21 cellular contexts compared by ENCODE assay signal in genomic region chr17:15161395-15161794, GRCh38.
"Had no signal": no experiment of that assay in that cellular context is flagged by ENCODE, and none has a peak within 500 bp of the region (broad histone marks: within the 10 kb centered on the region; RNA-seq: fewer than 3 reads in every experiment).

No MANE protein-coding gene starts in this region.

- H3K27ac ChIP-seq: colonic mucosa, esophagus squamous epithelium, gastrocnemius medialis, heart right ventricle, left lung, lower lobe of right lung had no signal

- FAIRE-seq: endothelial cell of umbilical vein, islet of Langerhans, keratinocyte had no signal

- DNase-seq: colonic mucosa; cortex of kidney; effector CD8-positive, alpha-beta T cell; effector memory CD8-positive, alpha-beta T cell; esophagus squamous epithelium; foreskin fibroblast; foreskin melanocyte; gastrocnemius medialis; glutamatergic neuron; head of caudate nucleus; heart right ventricle; hippocampal formation; left cardiac atrium; left lung; left ventricle myocardium superior; lower lobe of right lung; mucosa of descending colon; naive B cell had no signal

- H3K36me3 ChIP-seq: colonic mucosa, esophagus squamous epithelium, gastrocnemius medialis, heart right ventricle, left lung, lower lobe of right lung had no signal

- H3K4me3 ChIP-seq: colonic mucosa, esophagus squamous epithelium, gastrocnemius medialis, heart right ventricle, left lung, lower lobe of right lung, mucosa of descending colon had no signal

- H3K4me1 ChIP-seq: colonic mucosa, esophagus squamous epithelium, gastrocnemius medialis, heart right ventricle, left lung, lower lobe of right lung had no signal

- ATAC-seq: effector memory CD8-positive, alpha-beta T cell; gastrocnemius medialis; heart right ventricle; left cardiac atrium; left lung; left ventricle myocardium superior; lower lobe of right lung; mucosa of descending colon had no signal

- H3K27me3 ChIP-seq: colonic mucosa, gastrocnemius medialis, heart right ventricle had no signal

- H3K9me3 ChIP-seq: colonic mucosa, esophagus squamous epithelium, gastrocnemius medialis, heart right ventricle, left lung, lower lobe of right lung, mucosa of descending colon had no signal
